In the genomic region with DNA sequence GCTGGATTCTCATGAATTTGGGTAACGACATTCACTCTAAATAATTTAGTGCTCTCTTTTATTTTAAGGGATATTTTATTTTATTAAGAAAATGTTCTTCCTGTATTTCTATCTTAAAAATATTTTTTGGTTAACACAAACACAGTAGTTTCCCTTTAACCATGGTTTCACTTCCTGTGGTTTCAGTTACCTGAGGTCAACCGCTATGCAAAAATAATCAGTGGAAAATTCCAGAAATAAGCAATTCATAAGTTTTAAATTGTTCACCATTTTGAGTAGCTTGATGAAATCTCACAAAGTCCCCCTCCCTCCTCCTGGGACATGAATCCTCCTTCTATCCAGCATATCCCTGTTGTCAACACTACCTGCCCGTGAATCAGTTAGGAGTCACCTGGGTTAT, we compare ENCODE assay signal across 10 cellular contexts.
"Had no signal": no experiment of that assay in that cellular context is flagged by ENCODE, and none has a peak within 500 bp of the region (broad histone marks: within the 10 kb centered on the region; RNA-seq: fewer than 3 reads in every experiment).

No MANE protein-coding gene starts in this region.

- H3K36me3 ChIP-seq: stomach, uterus had no signal

- H3K79me2 ChIP-seq: parathyroid adenoma had no signal

- H3K27ac Mint-ChIP-seq: activated naive CD4-positive, alpha-beta T cell treated with anti-CD3 and anti-CD28 coated beads for 36 hours; activated T-helper 1 cell treated with anti-CD3 and anti-CD28 coated beads, Interleukin-12 subunit alpha, Interleukin-12 subunit beta, Interleukin-2, Interleukin-4 antibody, amounts not matched to agents 30 ng/mL and 10 ng/mL and 1 ng/mL, durations not matched to agents 14 hours and 24 hours and 36 hours had no signal

- H3K9me3 ChIP-seq: stomach, uterus had no signal

- H2AFZ ChIP-seq: parathyroid adenoma had no signal

- H3K4me3 ChIP-seq: dorsolateral prefrontal cortex, stomach, uterus had no signal

- DNase-seq: activated naive CD4-positive, alpha-beta T cell treated with anti-CD3 and anti-CD28 coated beads for 36 hours; dorsolateral prefrontal cortex; hippocampal formation; retina; stimulated activated CD4-positive, alpha-beta T cell treated with anti-CD3 and anti-CD28 coated beads, Interleukin-15, amount 100 ng/mL, for 24 hours; stimulated activated CD4-positive, alpha-beta T cell treated with anti-CD3 and anti-CD28 coated beads, Interleukin-4, amount 100 ng/mL, for 4 hours; stomach; uterus had no signal

- H3K27me3 ChIP-seq: stomach, uterus had no signal

- H3K4me1 ChIP-seq: stomach, uterus had no signal

- H3K27ac ChIP-seq: dorsolateral prefrontal cortex, parathyroid adenoma, stomach, uterus had no signal

- H3K9ac ChIP-seq: parathyroid adenoma had no signal

- H3K4me3 Mint-ChIP-seq: activated naive CD4-positive, alpha-beta T cell treated with anti-CD3 and anti-CD28 coated beads for 36 hours; activated T-helper 1 cell treated with anti-CD3 and anti-CD28 coated beads, Interleukin-12 subunit alpha, Interleukin-12 subunit beta, Interleukin-2, Interleukin-4 antibody, amounts not matched to agents 30 ng/mL and 10 ng/mL and 1 ng/mL, durations not matched to agents 14 hours and 24 hours and 36 hours had no signal

- H3K9me3 Mint-ChIP-seq: activated naive CD4-positive, alpha-beta T cell treated with anti-CD3 and anti-CD28 coated beads for 36 hours had no signal
